21 cellular contexts compared by ENCODE assay signal in genomic region chr17:12620200-12620720, GRCh38. TPM values are rescaled to one million over a fixed set of nuclear protein-coding genes. Genes with fewer than 3 reads are reported as not detected.
DNase-seq lines count a peak whose midpoint lies in the region; ATAC-seq and TF ChIP-seq lines count a peak whose summit lies in the region.
"Had no signal": no experiment of that assay in that cellular context is flagged by ENCODE, and none has a peak within 500 bp of the region (broad histone marks: within the 10 kb centered on the region; RNA-seq: fewer than 3 reads in every experiment).

No MANE protein-coding gene starts in this region.

- peak overlapping the region; percentile 93 for H3K27ac Mint-ChIP-seq in osteocyte (ENCODE audit: unreplicated experiment)
- H3K27ac Mint-ChIP-seq: effector memory CD8-positive, alpha-beta T cell; naive B cell; stimulated activated memory B cell treated with anti-CD40 and anti-IgM and Interleukin-4, amounts not matched to agents 10 μg/mL and 1 μg/mL and 100 μg/mL, for 72 hours had no signal

- H3K4me1 Mint-ChIP-seq in osteocyte (ENCODE audit: unreplicated experiment), result peaks cover 69% of the 10 kb centered on the region
- H3K4me1 Mint-ChIP-seq: naive B cell; stimulated activated memory B cell treated with anti-CD40 and anti-IgM and Interleukin-4, amounts not matched to agents 10 μg/mL and 1 μg/mL and 100 μg/mL, for 72 hours had no signal

- H3K9me3 Mint-ChIP-seq in osteocyte (ENCODE audit: unreplicated experiment), result no peaks in the 10 kb centered on the region
- H3K9me3 Mint-ChIP-seq: stimulated activated memory B cell treated with anti-CD40 and anti-IgM and Interleukin-4, amounts not matched to agents 10 μg/mL and 1 μg/mL and 100 μg/mL, for 72 hours had no signal

- H3K4me1 ChIP-seq in RWPE2 (ENCODE audit: insufficient read depth, poor library complexity, severe bottlenecking), result peaks cover 8% of the 10 kb centered on the region
- H3K4me1 ChIP-seq: ascending aorta, upper lobe of left lung had no signal

- no peaks in the 10 kb centered on the region for H3K27me3 Mint-ChIP-seq in osteocyte (ENCODE audit: unreplicated experiment)
- H3K27me3 Mint-ChIP-seq: effector memory CD8-positive, alpha-beta T cell; naive B cell had no signal

- no peaks in the 10 kb centered on the region for H3K36me3 ChIP-seq in RWPE2 (ENCODE audit: low read depth)
- H3K36me3 ChIP-seq: ascending aorta; BLaER1 treated with 17β-estradiol and CSF1 and Interleukin-3, amounts not matched to agents 10 nM and 100 nM; upper lobe of left lung had no signal

- H3K4me3 ChIP-seq in RWPE2 (ENCODE audit: severe bottlenecking) (no peak overlapping the region), epithelial cell of esophagus (ENCODE audit: low read length) (no peak overlapping the region)
- H3K4me3 ChIP-seq: ascending aorta; BLaER1 treated with 17β-estradiol and CSF1 and Interleukin-3, amounts not matched to agents 10 nM and 100 nM; upper lobe of left lung had no signal

- 0 out of 3 replicates have a peak, but pooled peaks have one; percentile 42 for ATAC-seq in RWPE2 (ENCODE audit: low read depth)
- ATAC-seq in HG03520 (IDR thresholded peaks at IDR 0.05; ENCODE audit: unreplicated experiment), result no peak
- ATAC-seq: effector memory CD8-positive, alpha-beta T cell; left colon; stimulated activated memory B cell treated with anti-CD40 and anti-IgM and Interleukin-4, amounts not matched to agents 10 μg/mL and 1 μg/mL and 100 μg/mL, for 72 hours had no signal

- H3K9me3 ChIP-seq in RWPE2 (ENCODE audit: severe bottlenecking), result no peaks in the 10 kb centered on the region
- H3K9me3 ChIP-seq: ascending aorta; BLaER1 treated with 17β-estradiol and CSF1 and Interleukin-3, amounts not matched to agents 10 nM and 100 nM; upper lobe of left lung had no signal

- peak; percentile 77 for DNase-seq in HCEC 1CT
- DNase-seq in RWPE2 (ENCODE audit: low spot score), result no peak
- peak; percentile 14 for DNase-seq in epithelial cell of esophagus (ENCODE audit: low read depth)
- DNase-seq in osteocyte (ENCODE audit: extremely low spot score, unreplicated experiment), result no peak
- DNase-seq in KG1 (lab: John Stamatoyannopoulos, UW), result no peak
- no peak for DNase-seq in stimulated activated CD4-positive, alpha-beta T cell treated with anti-CD3 and anti-CD28 coated beads, Interleukin-1b, Interleukin-23, amount 100 ng/mL, for 48 hours
- no peak for DNase-seq in middle frontal gyrus (ENCODE audit: extremely low spot score, low spot score)
- DNase-seq: activated CD4-positive, alpha-beta T cell treated with anti-CD3 and anti-CD28 coated beads, Interleukin-2, amount 50 U/mL, for 48 hours; DND-41; effector memory CD8-positive, alpha-beta T cell; left colon; naive B cell; NCI-H1930; Right ventricle myocardium superior; stimulated activated CD4-positive, alpha-beta T cell treated with anti-CD3 and anti-CD28 coated beads, Interleukin-4, amount 100 ng/mL, for 24 hours; upper lobe of left lung had no signal

- TF ChIP-seq CTCF in RWPE2 (IDR thresholded peaks at IDR 0.05; ENCODE audit: poor library complexity, severe bottlenecking) (no peak), epithelial cell of esophagus (IDR thresholded peaks at IDR 0.05; ENCODE audit: insufficient read depth, low read depth, low read length, missing control alignments) (no peak), osteocyte (IDR thresholded peaks at IDR 0.05) (peak; percentile 17)

- H3K4me3 Mint-ChIP-seq in osteocyte (ENCODE audit: unreplicated experiment), result peak overlapping the region; percentile 31
- H3K4me3 Mint-ChIP-seq: effector memory CD8-positive, alpha-beta T cell; naive B cell; stimulated activated memory B cell treated with anti-CD40 and anti-IgM and Interleukin-4, amounts not matched to agents 10 μg/mL and 1 μg/mL and 100 μg/mL, for 72 hours had no signal

- H3K27ac ChIP-seq in RWPE2 (ENCODE audit: poor library complexity, severe bottlenecking), result peak overlapping the region; percentile 58
- H3K27ac ChIP-seq: ascending aorta; BLaER1 treated with 17β-estradiol and CSF1 and Interleukin-3, amounts not matched to agents 10 nM and 100 nM; KMS-11; upper lobe of left lung had no signal

- H3K36me3 Mint-ChIP-seq in osteocyte (ENCODE audit: unreplicated experiment), result peaks cover 2% of the 10 kb centered on the region
- H3K36me3 Mint-ChIP-seq: naive B cell; stimulated activated memory B cell treated with anti-CD40 and anti-IgM and Interleukin-4, amounts not matched to agents 10 μg/mL and 1 μg/mL and 100 μg/mL, for 72 hours had no signal

- no peaks in the 10 kb centered on the region for H3K27me3 ChIP-seq in RWPE2 (ENCODE audit: insufficient read depth, poor library complexity, severe bottlenecking)
- H3K27me3 ChIP-seq: ascending aorta; BLaER1 treated with 17β-estradiol and CSF1 and Interleukin-3, amounts not matched to agents 10 nM and 100 nM; upper lobe of left lung had no signal

RNA-seq across cellular contexts. Expression of gene MYOCD, which starts 45.4 kb away (rescaled TPM):
- 13.7 and 17.0 TPM in 2 replicates for total RNA-seq in osteocyte

Comparison
In these comparisons a context has a peak if more than half of its experiments do, and no peak if none do; other contexts are left out.
1. DNase-seq: peak in HCEC 1CT (single experiment) and epithelial cell of esophagus (single experiment); none in RWPE2 (single experiment), osteocyte (single experiment), KG1 (single experiment), stimulated activated CD4-positive, alpha-beta T cell treated with anti-CD3 and anti-CD28 coated beads, Interleukin-1b, Interleukin-23, amount 100 ng/mL, for 48 hours (single experiment) and middle frontal gyrus (single experiment).